Comparison of ENCODE assay signal across 9 cellular contexts in the genomic region with DNA sequence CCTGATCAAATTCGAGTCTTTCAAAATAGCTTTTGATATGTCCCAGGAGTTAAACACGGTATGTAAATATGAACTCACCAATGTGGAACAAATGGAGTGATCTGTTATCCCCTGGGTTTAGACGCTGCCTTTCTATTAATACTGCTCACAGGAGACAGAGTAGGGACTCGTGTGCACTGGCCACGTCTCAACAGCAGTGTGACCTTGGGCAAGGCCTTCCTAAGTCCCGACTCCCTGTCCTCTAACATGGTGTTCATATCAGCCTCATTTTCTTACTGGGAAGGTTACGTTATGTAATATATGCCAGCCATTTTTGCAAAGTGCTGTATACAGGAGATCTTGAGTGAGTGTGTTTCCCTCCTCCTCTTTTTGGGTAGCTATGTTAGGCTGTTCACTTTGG. TPM values are rescaled to one million over a fixed set of nuclear protein-coding genes. Genes with fewer than 3 reads are reported as not detected.
DNase-seq lines count a peak whose midpoint lies in the region; ATAC-seq and TF ChIP-seq lines count a peak whose summit lies in the region.
"Had no signal": no experiment of that assay in that cellular context is flagged by ENCODE, and none has a peak within 500 bp of the region (broad histone marks: within the 10 kb centered on the region; RNA-seq: fewer than 3 reads in every experiment).

No MANE protein-coding gene starts in this region.

- H3K9me3 Mint-ChIP-seq in progenitor cell of endocrine pancreas (ENCODE audit: low read depth) = no peaks in the 10 kb centered on the region

- TF ChIP-seq POLR2A in HCT116 (IDR thresholded peaks at IDR 0.05; ENCODE audit: borderline replicate concordance, extremely low read depth, insufficient read depth, insufficient read length) (no peak), esophagus muscularis mucosa (IDR thresholded peaks at IDR 0.05; ENCODE audit: low read depth) (no peak)

- peak overlapping the region; percentile 82 for H3K4me2 ChIP-seq in HCT116 (ENCODE audit: low read length)

- ATAC-seq in HCT116 = no peak
- ATAC-seq in GM19023 (IDR thresholded peaks at IDR 0.05; ENCODE audit: unreplicated experiment) = no peak
- ATAC-seq: body of pancreas had no signal

- no peaks in the 10 kb centered on the region for H4K20me1 ChIP-seq in HCT116 (ENCODE audit: insufficient read depth)

- peaks cover 4% of the 10 kb centered on the region for H3K36me3 Mint-ChIP-seq in progenitor cell of endocrine pancreas (ENCODE audit: insufficient read depth)

- POLR2A ChIA-PET in HCT116 (lab: Charles Lee) = no interaction called here

- peak overlapping the region; percentile 88 for H3K27ac Mint-ChIP-seq in progenitor cell of endocrine pancreas

- TF ChIP-seq EP300 in esophagus muscularis mucosa (IDR thresholded peaks at IDR 0.05) = no peak

- H3K4me1 ChIP-seq in HCT116 (ENCODE audit: control insufficient read depth in 1 of 2, insufficient read depth in 2 of 2, low read length in 2 of 2) (peaks cover 12 to 16% of the 10 kb centered on the region in 2 experiments; a peak in 3 of 4 replicates), SJSA1 (replicated peaks) (peaks cover 18% of the 10 kb centered on the region), esophagus muscularis mucosa (peaks cover 36 to 48% (median 42%) of the 10 kb centered on the region in 4 donors)

- 80% methylated on average over 7 of the region's 7 CpGs for WGBS in esophagus muscularis mucosa

- H3K27me3 Mint-ChIP-seq in progenitor cell of endocrine pancreas = no peaks in the 10 kb centered on the region

- RAD21 ChIA-PET in HCT116 (lab: Charles Lee; ENCODE audit: low non-redundant PET in 1 of 2, low total read pairs in 2 of 2, uncharacterized antibody in 2 of 2, unreplicated experiment in 2 of 2) = no interaction called here

- peaks cover 27% of the 10 kb centered on the region for H3K4me1 Mint-ChIP-seq in progenitor cell of endocrine pancreas (ENCODE audit: low read depth)

- intact Hi-C loops in HCT116 (cut with micrococcal nuclease) = loop anchor here (10.0 kb wide), 1 partner anchor 123 kb away; the partner anchor contains the start of gene LARP4B
- intact Hi-C loops in esophagus muscularis mucosa (cut with DNase I) = loop anchor here (10.0 kb wide), 1 partner anchor 123 kb away; the partner anchor contains the start of gene LARP4B

- H3K27me3 ChIP-seq in HCT116 (ENCODE audit: insufficient read depth, low read length) = no peaks in the 10 kb centered on the region
- H3K27me3 ChIP-seq in SJSA1 (replicated peaks) = no peaks in the 10 kb centered on the region
- H3K27me3 ChIP-seq in esophagus muscularis mucosa = no peaks in the 10 kb centered on the region
- H3K27me3 ChIP-seq: body of pancreas had no signal

- H2AFZ ChIP-seq in HCT116 (ENCODE audit: low read depth, low read length, poor library complexity, severe bottlenecking) = no peak overlapping the region

- no peaks in the 10 kb centered on the region for H3K9me3 ChIP-seq in HCT116 (ENCODE audit: control insufficient read depth in 1 of 2, insufficient read depth in 1 of 2, low read depth in 1 of 2, low read length in 2 of 2)
- no peaks in the 10 kb centered on the region; the same call in 1 of the 2 replicates for H3K9me3 ChIP-seq in SJSA1 (replicated peaks)
- no peaks in the 10 kb centered on the region for H3K9me3 ChIP-seq in esophagus muscularis mucosa
- H3K9me3 ChIP-seq: body of pancreas had no signal

- TF ChIP-seq CTCF in HCT116 (IDR thresholded peaks at IDR 0.05 in 2 of 3, conservative IDR thresholded peaks at IDR 0.05 in 1 of 3; ENCODE audit: borderline replicate concordance in 1 of 3, insufficient read depth in 1 of 3, low read depth in 2 of 3, low read length in 2 of 3) (no peak), fibroblast of pulmonary artery (IDR thresholded peaks at IDR 0.05; ENCODE audit: low read length, missing control alignments) (no peak), progenitor cell of endocrine pancreas (IDR thresholded peaks at IDR 0.05; ENCODE audit: unreplicated experiment) (no peak), esophagus muscularis mucosa (IDR thresholded peaks at IDR 0.05) (no peak)

- no peak for TF ChIP-seq RAD21 in HCT116 (IDR thresholded peaks at IDR 0.05; ENCODE audit: low read depth)

- H3K36me3 ChIP-seq in HCT116 (ENCODE audit: control insufficient read depth in 1 of 2, insufficient read depth in 2 of 2, low read length in 2 of 2) = no peaks in the 10 kb centered on the region; a peak in 1 of 4 replicates
- H3K36me3 ChIP-seq in SJSA1 = peaks cover 52% of the 10 kb centered on the region
- peaks cover 0 to 22% (median 10%) of the 10 kb centered on the region in 4 donors for H3K36me3 ChIP-seq in esophagus muscularis mucosa

- peak overlapping the region; percentile 95 for H3K4me3 Mint-ChIP-seq in progenitor cell of endocrine pancreas (ENCODE audit: low read depth)

- no peak for DNase-seq in HCT116 (ENCODE audit: low read depth, low spot score)
- no peak for DNase-seq in SJSA1 (ENCODE audit: low read depth in 1 of 2, low spot score in 2 of 2)
- no peak for DNase-seq in fibroblast of pulmonary artery (ENCODE audit: low read depth)
- DNase-seq in progenitor cell of endocrine pancreas (ENCODE audit: low spot score, unreplicated experiment) = no peak
- no peak for DNase-seq in RKO (ENCODE audit: low spot score)
- DNase-seq in esophagus muscularis mucosa (ENCODE audit: extremely low spot score) = no peak
- DNase-seq in DMS153 (lab: John Stamatoyannopoulos, UW) = no peak

- H3K4me3 ChIP-seq in HCT116 (replicated peaks in 1 of 2; ENCODE audit: low read depth in 1 of 2, low read length in 2 of 2) (peak overlapping the region in 1 of 2 experiments; percentile 91; a peak in 1 of 4 replicates), SJSA1 (peak overlapping the region; percentile 98; the same call in 1 of the 2 replicates), fibroblast of pulmonary artery (replicated peaks; ENCODE audit: low read depth, low read length) (peak overlapping the region; percentile 95), esophagus muscularis mucosa (peak overlapping the region in 1 of 4 donors; percentile 97)

- H3K9me2 ChIP-seq in HCT116 (ENCODE audit: insufficient read depth) = no peaks in the 10 kb centered on the region

- H3K27ac ChIP-seq in HCT116 (ENCODE audit: low read depth, low read length) (no peak overlapping the region), SJSA1 (no peak overlapping the region), esophagus muscularis mucosa (replicated peaks in 1 of 4) (no peak overlapping the region)

- CTCF ChIA-PET in HCT116 (lab: Charles Lee) = no interaction called here

- no TSS peak for BruUV-seq in HCT116 (replicated peaks; lab: Mats Ljungman, UMichigan)

- peaks cover 86% of the 10 kb centered on the region for H3K79me2 ChIP-seq in HCT116 (ENCODE audit: insufficient read depth, low read length)

- peak overlapping the region; percentile 94; the same call in 1 of the 2 replicates for H3K9ac ChIP-seq in HCT116 (ENCODE audit: low read length)

TF ChIP-seq in HCT116, 20 proteins besides CTCF, POLR2A, EP300 and RAD21 (continues in another document):
- TF ChIP-seq ZFX (IDR thresholded peaks at IDR 0.05) (no peak), EZH2phosphoT487 (IDR thresholded peaks at IDR 0.05; ENCODE audit: borderline replicate concordance) (no peak), ATF3 (IDR thresholded peaks at IDR 0.05) (no peak), POLR2AphosphoS5 (IDR thresholded peaks at IDR 0.05; ENCODE audit: low read depth, low read length) (no peak), ZNF274 (IDR thresholded peaks at IDR 0.05; ENCODE audit: low read depth, low read length) (no peak), ZBTB33 (IDR thresholded peaks at IDR 0.05; ENCODE audit: extremely low read depth, insufficient replicate concordance, low read length) (no peak), SIN3A (IDR thresholded peaks at IDR 0.05; ENCODE audit: low read depth) (no peak), FOSL1 (IDR thresholded peaks at IDR 0.05; ENCODE audit: low read depth) (no peak), MAX (IDR thresholded peaks at IDR 0.05) (no peak), YY1 (IDR thresholded peaks at IDR 0.05; ENCODE audit: extremely low read depth, insufficient replicate concordance, low read depth, low read length) (no peak), SRF (IDR thresholded peaks at IDR 0.05; ENCODE audit: low read depth) (no peak), ELF1 (IDR thresholded peaks at IDR 0.05; ENCODE audit: borderline replicate concordance, low read depth) (no peak)

RNA-seq across cellular contexts. Expression of gene WDR37, which starts 1.8 kb away (rescaled TPM):
- total RNA-seq in HCT116 (2021; ENCODE audit: unreplicated experiment) (9.1 TPM), progenitor cell of endocrine pancreas (17.4 and 18.7 TPM in 2 replicates), esophagus muscularis mucosa (10 to 100 TPM in 3 of 4 donors, 1 to 10 TPM in 1; 9.1 to 17.2 (median 13.2) TPM)
- polyA plus RNA-seq in HCT116 (2012) = 5.7 and 6.4 TPM in 2 replicates
- 6.2 and 8.1 TPM in 2 replicates for total RNA-seq in SJSA1 (2014; rRNA removed; shearing (Covaris generic))

RNA-seq across cellular contexts. Expression of gene IDI1, which starts 9.1 kb away (rescaled TPM):
- total RNA-seq in HCT116 (2021; ENCODE audit: unreplicated experiment) (37.8 TPM), progenitor cell of endocrine pancreas (46.3 and 51.4 TPM in 2 replicates), esophagus muscularis mucosa (10 to 100 TPM; 16.8 to 33.3 (median 23.4) TPM)
- polyA plus RNA-seq in HCT116 (2012) = 25.3 and 27.4 TPM in 2 replicates
- total RNA-seq in SJSA1 (2014; rRNA removed; shearing (Covaris generic)) = 61.7 and 88.4 TPM in 2 replicates

RNA-seq across cellular contexts. Expression of gene IDI2, which starts 32.4 kb away (rescaled TPM):
- total RNA-seq in HCT116 (2021; ENCODE audit: unreplicated experiment) (not detected), progenitor cell of endocrine pancreas (not detected in 2 replicates), esophagus muscularis mucosa (not detected)
- not detected in 2 replicates for polyA plus RNA-seq in HCT116 (2012)
- total RNA-seq in SJSA1 (2014; rRNA removed; shearing (Covaris generic)) = not detected in 2 replicates
- total RNA-seq: body of pancreas had no signal
